In the genomic region with DNA sequence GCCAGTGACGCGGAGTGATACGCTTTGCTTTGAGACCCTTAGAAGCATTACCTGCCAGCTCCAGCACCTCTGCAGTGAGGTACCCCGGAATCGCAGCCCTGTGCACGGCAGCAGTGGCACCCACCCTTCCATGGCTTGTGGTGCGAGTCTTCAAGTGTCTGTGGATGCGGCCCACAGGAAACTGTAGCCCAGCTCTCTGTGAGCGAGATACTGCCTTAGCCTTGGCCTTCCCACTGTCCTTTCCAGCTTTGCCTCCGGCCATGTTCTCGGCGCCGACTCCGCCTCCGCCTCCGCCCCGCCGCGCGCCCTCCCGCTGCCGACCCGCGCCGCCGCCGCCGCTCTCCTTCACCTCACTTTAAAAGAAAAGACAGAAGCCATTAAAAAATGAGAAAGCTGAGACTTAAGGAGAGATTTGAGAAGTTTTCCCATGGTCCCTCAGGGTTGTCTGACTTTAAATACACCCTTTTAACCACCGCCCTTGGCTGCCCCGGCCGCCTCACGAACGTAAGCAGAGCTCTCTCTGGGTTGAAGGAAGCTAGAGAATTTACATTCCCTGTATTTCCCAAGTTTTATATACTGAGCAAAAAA, we compare ENCODE assay signal across 8 cellular contexts.
DNase-seq lines count a peak whose midpoint lies in the region; ATAC-seq, FAIRE-seq and TF ChIP-seq lines count a peak whose summit lies in the region.

No MANE protein-coding gene starts in this region.

- H3K27ac Mint-ChIP-seq in stimulated activated effector memory CD8-positive, alpha-beta T cell treated with anti-CD3 and anti-CD28 coated beads, Interleukin-12 subunit alpha, Interleukin-12 subunit beta, amount 100 ng/mL, for 72 hours = no peak overlapping the region

- no peaks in the 10 kb centered on the region for H3K36me3 ChIP-seq in kidney epithelial cell (ENCODE audit: control insufficient read depth, insufficient read depth, low read length)

- H3K4me1 Mint-ChIP-seq in stimulated activated effector memory CD8-positive, alpha-beta T cell treated with anti-CD3 and anti-CD28 coated beads, Interleukin-12 subunit alpha, Interleukin-12 subunit beta, amount 100 ng/mL, for 72 hours = no peaks in the 10 kb centered on the region

- TF ChIP-seq CTCF in cardiac fibroblast (IDR thresholded peaks at IDR 0.05; ENCODE audit: low read depth, low read length) = no peak
- TF ChIP-seq CTCF in kidney epithelial cell (IDR thresholded peaks at IDR 0.05; ENCODE audit: insufficient read depth, low read length, poor library complexity, severe bottlenecking) = no peak

- DNase-seq in DMS 273 (lab: John Stamatoyannopoulos, UW; ENCODE audit: unreplicated experiment) (peak; percentile 69), NCI-H69 (lab: John Stamatoyannopoulos, UW) (peak; percentile 81), cardiac fibroblast (ENCODE audit: low read depth in 2 of 2) (peak; percentile 23 to 35), kidney epithelial cell (ENCODE audit: low read depth) (no peak), H54 (ENCODE audit: insufficient read length, low spot score) (no peak), HUDEP-2 (lab: John Stamatoyannopoulos, UW; ENCODE audit: unreplicated experiment in 76 of 76) (no peak)
- DNase-seq in stimulated activated effector memory CD8-positive, alpha-beta T cell treated with anti-CD3 and anti-CD28 coated beads, Interleukin-12 subunit alpha, Interleukin-12 subunit beta, amount 100 ng/mL, for 72 hours (ENCODE audit: low spot score in 2 of 2) = peak in 1 of 2 donors; percentile 52

- ATAC-seq in stimulated activated effector memory CD8-positive, alpha-beta T cell treated with anti-CD3 and anti-CD28 coated beads, Interleukin-12 subunit alpha, Interleukin-12 subunit beta, amount 100 ng/mL, for 72 hours = peak; percentile 45
- no peak for ATAC-seq in HG02852 (IDR thresholded peaks at IDR 0.05; ENCODE audit: unreplicated experiment)

- FAIRE-seq in H54 (lab: Jason Lieb, UNC) = no peak

- no peaks in the 10 kb centered on the region for H3K27me3 ChIP-seq in kidney epithelial cell (ENCODE audit: control insufficient read depth, insufficient read depth, low read length)

- H3K4me3 ChIP-seq in cardiac fibroblast (replicated peaks in 1 of 2; ENCODE audit: low read depth in 2 of 2, low read length in 2 of 2) = peak overlapping the region in 1 of 2 donors; percentile 33
- peak overlapping the region; percentile 46 for H3K4me3 ChIP-seq in kidney epithelial cell (ENCODE audit: low read depth, low read length)

- peak overlapping the region; percentile 59 for H3K4me3 Mint-ChIP-seq in stimulated activated effector memory CD8-positive, alpha-beta T cell treated with anti-CD3 and anti-CD28 coated beads, Interleukin-12 subunit alpha, Interleukin-12 subunit beta, amount 100 ng/mL, for 72 hours

- H3K36me3 Mint-ChIP-seq in stimulated activated effector memory CD8-positive, alpha-beta T cell treated with anti-CD3 and anti-CD28 coated beads, Interleukin-12 subunit alpha, Interleukin-12 subunit beta, amount 100 ng/mL, for 72 hours = no peaks in the 10 kb centered on the region

- no peak for TF ChIP-seq POLR2A in H54 (IDR thresholded peaks at IDR 0.05; ENCODE audit: low read depth, low read length)

- no peaks in the 10 kb centered on the region for H3K9me3 Mint-ChIP-seq in stimulated activated effector memory CD8-positive, alpha-beta T cell treated with anti-CD3 and anti-CD28 coated beads, Interleukin-12 subunit alpha, Interleukin-12 subunit beta, amount 100 ng/mL, for 72 hours

Comparison
In these comparisons a context has a peak if more than half of its experiments do, and no peak if none do; other contexts are left out.
1. DNase-seq: peak in DMS 273 (single experiment), NCI-H69 (single experiment) and cardiac fibroblast (2 of 2); none in kidney epithelial cell (single experiment), H54 (single experiment) and HUDEP-2 (0 of 76).